Comparison of ENCODE assay signal across 1 cellular context in genomic region chr12:77924703-77925102, GRCh38.
TF ChIP-seq lines count a peak whose summit lies in the region.

No MANE protein-coding gene starts in this region.

TF ChIP-seq in SK-N-SH, 30 proteins besides CTCF, POLR2A, EP300 and RAD21 (continued from another document):
- TF ChIP-seq ZBTB33 (IDR thresholded peaks at IDR 0.05; ENCODE audit: borderline replicate concordance, low read depth) (peak; percentile 62; the same call in 1 of the 2 replicates), USF2 (IDR thresholded peaks at IDR 0.05; ENCODE audit: borderline replicate concordance, low read depth, low read length) (no peak), TCF12 (IDR thresholded peaks at IDR 0.05) (peak; percentile 99), SIN3A (IDR thresholded peaks at IDR 0.05; ENCODE audit: borderline replicate concordance, low read depth, low read length) (0 out of 2 replicates have a peak, but pooled peaks have one; percentile 27), YY1 (IDR thresholded peaks at IDR 0.05; ENCODE audit: low read depth) (0 out of 2 replicates have a peak, but pooled peaks have one; percentile 13), IRF3 (IDR thresholded peaks at IDR 0.05; ENCODE audit: low read depth, low read length) (no peak), GABPA (IDR thresholded peaks at IDR 0.05; ENCODE audit: low read depth) (no peak), MXI1 (IDR thresholded peaks at IDR 0.05; ENCODE audit: low read depth, low read length) (no peak), MAX (IDR thresholded peaks at IDR 0.05; ENCODE audit: low read depth) (peak; percentile 31; the same call in 1 of the 2 replicates), TEAD4 (IDR thresholded peaks at IDR 0.05; ENCODE audit: borderline replicate concordance, insufficient read depth) (peak; percentile 87), TAF1 (IDR thresholded peaks at IDR 0.05; ENCODE audit: borderline replicate concordance, low read depth, low read length) (no peak), RFX5 (IDR thresholded peaks at IDR 0.05; ENCODE audit: low read length) (no peak), NRF1 (IDR thresholded peaks at IDR 0.05; ENCODE audit: low read depth, low read length) (no peak), EZH2phosphoT487 (IDR thresholded peaks at IDR 0.05; ENCODE audit: borderline replicate concordance, low read depth) (no peak), MEF2A (IDR thresholded peaks at IDR 0.05; ENCODE audit: borderline replicate concordance, low read depth) (no peak), NFIC (IDR thresholded peaks at IDR 0.05; ENCODE audit: borderline replicate concordance) (peak; percentile 95), JUND (IDR thresholded peaks at IDR 0.05) (peak; percentile 90), FOXJ3 (CRISPR knock-in tag; IDR thresholded peaks at IDR 0.05) (no peak), USF1 (IDR thresholded peaks at IDR 0.05; ENCODE audit: borderline replicate concordance, low read depth) (no peak), CHD2 (IDR thresholded peaks at IDR 0.05; ENCODE audit: low read length, partially characterized antibody) (no peak), REST (IDR thresholded peaks at IDR 0.05; ENCODE audit: low read depth, low read length) (no peak), FOXM1 (IDR thresholded peaks at IDR 0.05; ENCODE audit: low read depth) (no peak)
